In the genomic region with DNA sequence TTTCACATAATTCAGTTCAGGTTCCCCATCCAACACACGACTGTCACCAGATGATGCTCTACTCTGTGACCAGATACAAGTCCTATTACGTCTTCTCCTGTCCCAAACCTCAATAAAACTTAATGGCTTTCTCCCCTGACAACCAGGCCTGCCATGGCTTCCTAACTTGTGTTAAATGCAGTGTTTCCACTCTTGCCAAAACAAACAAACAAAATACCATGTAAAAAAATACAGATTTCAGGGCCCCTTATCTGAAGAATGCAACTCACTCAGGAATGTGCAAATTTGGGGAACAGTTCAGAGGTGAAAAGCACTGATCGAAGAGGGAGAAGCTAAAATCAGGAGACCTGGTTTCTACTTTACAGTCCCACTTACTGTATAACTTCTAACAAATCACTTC, we compare ENCODE assay signal across 8 cellular contexts. TPM values are rescaled to one million over a fixed set of nuclear protein-coding genes. Genes with fewer than 3 reads are reported as not detected.
DNase-seq lines count a peak whose midpoint lies in the region; ATAC-seq, FAIRE-seq and TF ChIP-seq lines count a peak whose summit lies in the region.

No MANE protein-coding gene starts in this region.

- no peaks in the 10 kb centered on the region for H3K9me3 ChIP-seq in suprapubic skin

- H3K27ac ChIP-seq in suprapubic skin: no peak overlapping the region

- peaks cover 25% of the 10 kb centered on the region for H3K36me3 ChIP-seq in suprapubic skin

- no peak for TF ChIP-seq EP300 in suprapubic skin (IDR thresholded peaks at IDR 0.05)

- DNase-seq in T-helper 1 cell (no peak), iPS-NIHi7 (ENCODE audit: extremely low spot score) (peak; percentile 13), suprapubic skin (ENCODE audit: low spot score in 2 of 2) (no peak), NCI-H2196 (lab: John Stamatoyannopoulos, UW; ENCODE audit: unreplicated experiment) (no peak), GM12892 (ENCODE audit: insufficient read length) (no peak), NCI-H510A treated with DMSO at 0.1 percent for 48 hours (lab: John Stamatoyannopoulos, UW) (no peak)
- DNase-seq in activated naive CD4-positive, alpha-beta T cell treated with anti-CD3 and anti-CD28 coated beads, Interleukin-2, amount 50 U/mL, for 72 hours (ENCODE audit: low spot score in 2 of 2): no peak

- TF ChIP-seq CTCF in suprapubic skin (IDR thresholded peaks at IDR 0.05): no peak

- H3K4me1 ChIP-seq in suprapubic skin: peaks cover 23% of the 10 kb centered on the region

- no peaks in the 10 kb centered on the region for H3K27me3 Mint-ChIP-seq in T-helper 1 cell treated with Interleukin-12 subunit alpha and Interleukin-12 subunit beta and Interleukin-4 antibody, amounts not matched to agents 30 μg/mL and 1 μg/mL, for 36 hours (ENCODE audit: low read depth)

- H3K27me3 ChIP-seq in suprapubic skin: no peaks in the 10 kb centered on the region

- FAIRE-seq in GM12892 (lab: Jason Lieb, UNC): no peak

- H3K36me3 Mint-ChIP-seq in T-helper 1 cell treated with Interleukin-12 subunit alpha and Interleukin-12 subunit beta and Interleukin-4 antibody, amounts not matched to agents 30 μg/mL and 1 μg/mL, for 36 hours (ENCODE audit: low read depth): peaks cover 7% of the 10 kb centered on the region
- peaks cover 21 to 30% of the 10 kb centered on the region in 2 donors for H3K36me3 Mint-ChIP-seq in activated naive CD4-positive, alpha-beta T cell treated with anti-CD3 and anti-CD28 coated beads, Interleukin-2, amount 50 U/mL, for 72 hours

- peak overlapping the region; percentile 64 for H3K4me3 ChIP-seq in suprapubic skin

- 30% methylated on average over 3 of the region's 3 CpGs for WGBS in suprapubic skin

- TF ChIP-seq POLR2A in suprapubic skin (IDR thresholded peaks at IDR 0.05) (no peak), GM12892 (IDR thresholded peaks at IDR 0.05; ENCODE audit: low read depth, low read length) (no peak)

- H3K4me1 Mint-ChIP-seq in T-helper 1 cell treated with Interleukin-12 subunit alpha and Interleukin-12 subunit beta and Interleukin-4 antibody, amounts not matched to agents 30 μg/mL and 1 μg/mL, for 36 hours (ENCODE audit: low read depth): peaks cover 35% of the 10 kb centered on the region

- ATAC-seq in activated naive CD4-positive, alpha-beta T cell treated with anti-CD3 and anti-CD28 coated beads, Interleukin-2, amount 50 U/mL, for 72 hours: no peak

- H3K27ac Mint-ChIP-seq in T-helper 1 cell treated with Interleukin-12 subunit alpha and Interleukin-12 subunit beta and Interleukin-4 antibody, amounts not matched to agents 30 μg/mL and 1 μg/mL, for 36 hours: peak overlapping the region; percentile 98
- peak overlapping the region; percentile 95 to 98 for H3K27ac Mint-ChIP-seq in activated naive CD4-positive, alpha-beta T cell treated with anti-CD3 and anti-CD28 coated beads, Interleukin-2, amount 50 U/mL, for 72 hours

- H3K4me3 Mint-ChIP-seq in T-helper 1 cell treated with Interleukin-12 subunit alpha and Interleukin-12 subunit beta and Interleukin-4 antibody, amounts not matched to agents 30 μg/mL and 1 μg/mL, for 36 hours: peak overlapping the region; percentile 96

- no peaks in the 10 kb centered on the region for H3K9me3 Mint-ChIP-seq in T-helper 1 cell treated with Interleukin-12 subunit alpha and Interleukin-12 subunit beta and Interleukin-4 antibody, amounts not matched to agents 30 μg/mL and 1 μg/mL, for 36 hours
- H3K9me3 Mint-ChIP-seq in activated naive CD4-positive, alpha-beta T cell treated with anti-CD3 and anti-CD28 coated beads, Interleukin-2, amount 50 U/mL, for 72 hours: no peaks in the 10 kb centered on the region

RNA-seq across cellular contexts. Expression of gene NUF2, which starts 0.9 kb away (rescaled TPM):
- total RNA-seq in activated naive CD4-positive, alpha-beta T cell treated with anti-CD3 and anti-CD28 coated beads, Interleukin-2, amount 50 U/mL, for 72 hours: 10 to 100 TPM; 57.0 to 89.1 TPM
- 1 to 10 TPM; 2.2 to 6.1 (median 3.2) TPM for total RNA-seq in suprapubic skin
- 24.8 TPM for polyA plus RNA-seq in GM12892 (2012; ENCODE audit: missing spikeins)

Comparison
In these comparisons a context has a peak if more than half of its experiments do, and no peak if none do; other contexts are left out.
1. RNA of gene NUF2, which starts 0.9 kb away (total RNA-seq): 57.0 to 89.1 TPM in activated naive CD4-positive, alpha-beta T cell treated with anti-CD3 and anti-CD28 coated beads, Interleukin-2, amount 50 U/mL, for 72 hours; 2.2 to 6.1 TPM in suprapubic skin; every median in the first group is over 4 times any median in the second.